ENCODE assay signal across 11 cellular contexts in genomic region chr1:33383974-33384767, GRCh38. TPM values are rescaled to one million over a fixed set of nuclear protein-coding genes. Genes with fewer than 3 reads are reported as not detected.
DNase-seq lines count a peak whose midpoint lies in the region; ATAC-seq and TF ChIP-seq lines count a peak whose summit lies in the region.
"Had no signal": no experiment of that assay in that cellular context is flagged by ENCODE, and none has a peak within 500 bp of the region (broad histone marks: within the 10 kb centered on the region; RNA-seq: fewer than 3 reads in every experiment).

No MANE protein-coding gene starts in this region.

- H3K27ac ChIP-seq in left ventricle myocardium inferior (replicated peaks): peak overlapping the region; percentile 74
- no peak overlapping the region for H3K27ac ChIP-seq in CD8-positive, alpha-beta memory T cell (ENCODE audit: low read depth, low read length)
- no peak overlapping the region for H3K27ac ChIP-seq in esophagus squamous epithelium
- H3K27ac ChIP-seq: BLaER1 had no signal

- in situ Hi-C loops in astrocyte of the spinal cord (cut with HindIII; ENCODE audit: low sequenced_read_pairs): no loop called here

- peaks cover 6 to 12% (median 9%) of the 10 kb centered on the region in 3 donors for H3K4me1 Mint-ChIP-seq in CD8-positive, alpha-beta memory T cell

- H3K9me3 ChIP-seq in left ventricle myocardium inferior (replicated peaks): no peaks in the 10 kb centered on the region
- no peaks in the 10 kb centered on the region for H3K9me3 ChIP-seq in CD8-positive, alpha-beta memory T cell (ENCODE audit: low read length)
- no peaks in the 10 kb centered on the region for H3K9me3 ChIP-seq in esophagus squamous epithelium
- H3K9me3 ChIP-seq: BLaER1 had no signal

- TF ChIP-seq CTCF in left ventricle myocardium inferior (IDR thresholded peaks at IDR 0.05; ENCODE audit: borderline replicate concordance) (no peak), astrocyte of the spinal cord (IDR thresholded peaks at IDR 0.05; ENCODE audit: low read depth, low read length) (no peak), esophagus squamous epithelium (IDR thresholded peaks at IDR 0.05) (no peak)

- peaks cover 0 to 2% (median 0%) of the 10 kb centered on the region in 3 donors for H3K36me3 Mint-ChIP-seq in CD8-positive, alpha-beta memory T cell

- H3K27me3 Mint-ChIP-seq in CD8-positive, alpha-beta memory T cell: peaks cover 7 to 51% of the 10 kb centered on the region in 2 donors

- CTCF ChIA-PET in CD8-positive, alpha-beta memory T cell (lab: Charles Lee): no interaction called here

- H3K27me3 ChIP-seq in left ventricle myocardium inferior (ENCODE audit: low read depth) (no peaks in the 10 kb centered on the region), esophagus squamous epithelium (no peaks in the 10 kb centered on the region)
- H3K27me3 ChIP-seq in CD8-positive, alpha-beta memory T cell (ENCODE audit: insufficient read depth, low read length, poor library complexity, severe bottlenecking): no peaks in the 10 kb centered on the region
- H3K27me3 ChIP-seq: BLaER1 had no signal

- no peaks in the 10 kb centered on the region for H3K9me3 Mint-ChIP-seq in CD8-positive, alpha-beta memory T cell

- H3K4me3 Mint-ChIP-seq in CD8-positive, alpha-beta memory T cell: no peak overlapping the region

- H3K4me3 ChIP-seq in left ventricle myocardium inferior (no peak overlapping the region), astrocyte of the spinal cord (ENCODE audit: low read depth, low read length) (no peak overlapping the region), esophagus squamous epithelium (no peak overlapping the region)
- H3K4me3 ChIP-seq in CD8-positive, alpha-beta memory T cell (ENCODE audit: low read length): no peak overlapping the region
- H3K4me3 ChIP-seq: BLaER1 had no signal

- H3K27ac Mint-ChIP-seq in CD8-positive, alpha-beta memory T cell: no peak overlapping the region

- H3K36me3 ChIP-seq in left ventricle myocardium inferior: no peaks in the 10 kb centered on the region
- H3K36me3 ChIP-seq in CD8-positive, alpha-beta memory T cell (ENCODE audit: insufficient read depth, low read length): no peaks in the 10 kb centered on the region
- no peaks in the 10 kb centered on the region for H3K36me3 ChIP-seq in esophagus squamous epithelium
- H3K36me3 ChIP-seq: BLaER1 had no signal

- POLR2A ChIA-PET in CD8-positive, alpha-beta memory T cell (lab: Charles Lee): no interaction called here

- H3K4me1 ChIP-seq in left ventricle myocardium inferior: peaks cover 77% of the 10 kb centered on the region
- H3K4me1 ChIP-seq in CD8-positive, alpha-beta memory T cell (ENCODE audit: insufficient read depth, low read length): peaks cover 5% of the 10 kb centered on the region
- peaks cover 11 to 38% (median 14%) of the 10 kb centered on the region in 3 donors for H3K4me1 ChIP-seq in esophagus squamous epithelium
- H3K4me1 ChIP-seq: BLaER1 had no signal

- no peak for TF ChIP-seq POLR2A in esophagus squamous epithelium (IDR thresholded peaks at IDR 0.05)

- ATAC-seq in Right ventricle myocardium superior (ENCODE audit: poor library complexity) (no peak), GM21526 (IDR thresholded peaks at IDR 0.05; ENCODE audit: low FRiP score, unreplicated experiment) (no peak)

- DNase-seq in left ventricle myocardium inferior (no peak), Right ventricle myocardium superior (no peak), astrocyte of the spinal cord (ENCODE audit: low read depth, low spot score) (peak; percentile 76), kidney tubule cell (ENCODE audit: low spot score) (peak; percentile 57), HUDEP-2 (lab: John Stamatoyannopoulos, UW; ENCODE audit: unreplicated experiment in 76 of 76) (no peak), esophagus squamous epithelium (lab: John Stamatoyannopoulos, UW) (no peak)
- no peak for DNase-seq in CD8-positive, alpha-beta memory T cell
- DNase-seq: activated T-cell treated with anti-CD3 and anti-CD28 coated beads for 4 hours, erythroblast had no signal

- WGBS in esophagus squamous epithelium, 2 donors: 43 to 46% methylated on average over 8 of the region's 8 CpGs

- intact Hi-C loops in left ventricle myocardium inferior (cut with micrococcal nuclease) (no loop called here), Right ventricle myocardium superior (cut with DNase I) (no loop called here), esophagus squamous epithelium (cut with DNase I) (no loop called here)

RNA-seq across cellular contexts. Expression of gene PHC2, which starts 46.7 kb away (rescaled TPM):
- total RNA-seq in left ventricle myocardium inferior (105 TPM), Right ventricle myocardium superior (105 TPM), esophagus squamous epithelium (10 to 100 TPM; 27.4 to 92.1 (median 50.6) TPM)
- total RNA-seq in CD8-positive, alpha-beta memory T cell: 10 to 100 TPM; 25.5 to 25.8 TPM
- 34.2 TPM for polyA plus RNA-seq in CD8-positive, alpha-beta memory T cell

Comparison
In these comparisons a context has a peak if more than half of its experiments do, and no peak if none do; other contexts are left out.
1. DNase-seq: peak in astrocyte of the spinal cord (single experiment) and kidney tubule cell (single experiment); none in left ventricle myocardium inferior (single experiment), Right ventricle myocardium superior (single experiment), HUDEP-2 (0 of 76), CD8-positive, alpha-beta memory T cell (0 of 5) and esophagus squamous epithelium (single experiment).